In the genomic region with DNA sequence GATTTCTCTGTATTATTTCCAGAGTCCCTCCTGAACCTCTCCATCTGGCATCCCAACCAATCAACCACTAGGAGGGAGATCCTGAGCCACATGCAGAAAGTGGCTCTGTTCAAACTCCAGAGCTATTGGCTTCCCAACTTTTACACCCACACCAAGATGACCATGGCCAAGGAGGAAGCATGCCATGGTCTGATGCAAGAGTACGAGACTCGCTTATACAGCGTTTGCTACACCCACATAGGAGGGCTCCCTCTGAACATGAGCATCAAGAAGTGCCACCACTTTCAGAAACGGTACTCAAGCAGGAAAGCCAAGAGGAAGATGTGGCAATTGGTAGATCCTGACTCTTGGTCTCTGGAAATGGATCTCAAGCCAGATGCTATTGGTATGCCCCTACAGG, we compare ENCODE assay signal across 10 cellular contexts. TPM values are rescaled to one million over a fixed set of nuclear protein-coding genes. Genes with fewer than 3 reads are reported as not detected.
"Had no signal": no experiment of that assay in that cellular context is flagged by ENCODE, and none has a peak within 500 bp of the region (broad histone marks: within the 10 kb centered on the region; RNA-seq: fewer than 3 reads in every experiment).

No MANE protein-coding gene starts in this region.

- H3K4me3 ChIP-seq: GM23248 had no signal

- H2AFZ ChIP-seq: GM23248 had no signal

- H3K27ac Mint-ChIP-seq: HFFc6 had no signal

- H3K9ac ChIP-seq: GM23248, KMS-11 had no signal

- H3K4me3 Mint-ChIP-seq: HFFc6, IgD-negative memory B cell had no signal

- H3K4me2 ChIP-seq: KMS-11 had no signal

- H3K27ac ChIP-seq: GM23248, KMS-11 had no signal

- DNase-seq: GM23248, GOT3, H7, HCEC 1CT, HFFc6, KBM-7 had no signal

- H3K36me3 Mint-ChIP-seq: IgD-negative memory B cell had no signal

RNA-seq across cellular contexts. Expression of gene RGSL1, which starts 23.6 kb away (rescaled TPM):
- total RNA-seq: GM23248, H4, H7, HFFc6, HT-29 had no signal
